In genomic region chr3:65618599-65618998, GRCh38 we compare ENCODE assay signal across 2 cellular contexts.
A peak's percentile ranks its signal among the peaks of the same experiment; 100 is the strongest.
TF ChIP-seq lines count a peak whose summit lies in the region.

No MANE protein-coding gene starts in this region.

TF ChIP-seq in K562, 482 proteins besides CTCF, POLR2A, EP300 and RAD21 (continues in another document):
- TF ChIP-seq ZFP36 (IDR thresholded peaks at IDR 0.05; ENCODE audit: low read depth, low read length, partially characterized antibody) (peak; percentile 62), KDM1A (IDR thresholded peaks at IDR 0.05) (peak in 1 of 2 experiments; percentile 24; a peak in 1 of 4 replicates), ZBTB11 (CRISPR knock-in tag; IDR thresholded peaks at IDR 0.05) (no peak), NBN (IDR thresholded peaks at IDR 0.05; ENCODE audit: low read depth) (no peak), HOXB6 (CRISPR knock-in tag; IDR thresholded peaks at IDR 0.05; ENCODE audit: borderline replicate concordance) (no peak), DLX4 (CRISPR knock-in tag; IDR thresholded peaks at IDR 0.05) (no peak), MITF (IDR thresholded peaks at IDR 0.05) (no peak), ETS1 (conservative IDR thresholded peaks at IDR 0.05; ENCODE audit: control insufficient read depth, low read depth, low read length) (no peak), ZNF347 (CRISPR knock-in tag; IDR thresholded peaks at IDR 0.05; ENCODE audit: low read depth) (no peak), CEBPZ (IDR thresholded peaks at IDR 0.05; ENCODE audit: borderline replicate concordance, low read depth, low read length) (no peak), BCOR (IDR thresholded peaks at IDR 0.05) (peak; percentile 54; the same call in 1 of the 2 replicates), RBM25 (IDR thresholded peaks at IDR 0.05; ENCODE audit: low read depth, low read length, severe bottlenecking) (peak; percentile 78), ZZZ3 (IDR thresholded peaks at IDR 0.05) (no peak), IFI16 (CRISPR knock-in tag; IDR thresholded peaks at IDR 0.05) (no peak), PKNOX1 (IDR thresholded peaks at IDR 0.05) (no peak)

TF ChIP-seq in endothelial cell of umbilical vein, 7 proteins besides CTCF, POLR2A, EP300 and RAD21:
- TF ChIP-seq GATA2 (IDR thresholded peaks at IDR 0.05; ENCODE audit: insufficient read depth, insufficient read length, low read depth, low read length), result peak; percentile 51
- no peak for TF ChIP-seq POLR2AphosphoS5 (IDR thresholded peaks at IDR 0.05; ENCODE audit: insufficient read depth, low read depth, low read length)
- TF ChIP-seq FOS (IDR thresholded peaks at IDR 0.05; ENCODE audit: borderline replicate concordance, insufficient read depth, low read length), result peak; percentile 15
TF ChIP-seq in endothelial cell of umbilical vein: peak in this region for 2.
